In genomic region chr9:19102631-19103345, GRCh38 we compare ENCODE assay signal across 8 cellular contexts. TPM values are rescaled to one million over a fixed set of nuclear protein-coding genes. Genes with fewer than 3 reads are reported as not detected.
DNase-seq lines count a peak whose midpoint lies in the region; ATAC-seq and TF ChIP-seq lines count a peak whose summit lies in the region.

Gene HAUS6 (minus strand): TSS chr9:19102904. CDS start chr9:19102651, 253 bp downstream.

- H3K36me3 ChIP-seq in PC-9 (ENCODE audit: low read depth), result no peaks in the 10 kb centered on the region
- H3K36me3 ChIP-seq in mucosa of descending colon (ENCODE audit: low read depth), result no peaks in the 10 kb centered on the region

- H3K4me2 ChIP-seq in PC-9, result peak within 1 kb of the TSS; percentile 73

- H3K9me3 ChIP-seq in PC-9 (ENCODE audit: insufficient read depth, low read depth) (no peaks in the 10 kb centered on the region), mucosa of descending colon (no peaks in the 10 kb centered on the region)

- H3K79me2 ChIP-seq in PC-9 (ENCODE audit: low read depth), result peaks cover 36% of the 10 kb centered on the region

- DNase-seq in DMS53 treated with DMSO at 0.1 percent for 48 hours (lab: John Stamatoyannopoulos, UW; ENCODE audit: unreplicated experiment), result peak; percentile 88
- DNase-seq in Jurkat, Clone E6-1 (ENCODE audit: low read depth, low spot score), result peak; percentile 97
- DNase-seq in PC-9, result peak; percentile 81 to 86
- DNase-seq in activated T-cell treated with anti-CD3 and anti-CD28 coated beads, Interleukin-2, amount 50 U/mL, for 1 hour, result peak; percentile 92
- DNase-seq in epithelial cell of prostate (ENCODE audit: low read depth, low spot score), result peak; percentile 83
- peak; percentile 96 to 98 (median 97) for DNase-seq in mucosa of descending colon
- peak; percentile 89 for DNase-seq in stimulated activated CD8-positive, alpha-beta memory T cell treated with anti-CD3 and anti-CD28 coated beads, Interleukin-4, amount 100 ng/mL, for 24 hours (ENCODE audit: low read depth)

- CTCF ChIA-PET in PC-9 (lab: Charles Lee), result no interaction called here

- peaks cover 10% of the 10 kb centered on the region for H3K4me1 ChIP-seq in PC-9 (replicated peaks; ENCODE audit: insufficient read depth)
- peaks cover 8% of the 10 kb centered on the region for H3K4me1 ChIP-seq in mucosa of descending colon (ENCODE audit: low read depth)

- peak within 1 kb of the TSS; percentile 75 for H3K4me3 ChIP-seq in Jurkat, Clone E6-1 (ENCODE audit: low read length)
- H3K4me3 ChIP-seq in PC-9 (peak within 1 kb of the TSS; percentile 64), mucosa of descending colon (peak within 1 kb of the TSS; percentile 75)

- TF ChIP-seq CTCF in PC-9 (conservative IDR thresholded peaks at IDR 0.05) (peak; percentile 45; the same call in 1 of the 2 replicates), mucosa of descending colon (IDR thresholded peaks at IDR 0.05) (peak; percentile 47)

- H3K27ac ChIP-seq in PC-9 (peak within 1 kb of the TSS; percentile 77), epithelial cell of prostate (peak within 1 kb of the TSS; percentile 73)

- no peaks in the 10 kb centered on the region for H4K20me1 ChIP-seq in PC-9 (ENCODE audit: insufficient read depth)

- no peaks in the 10 kb centered on the region for H3K9me2 ChIP-seq in PC-9 (ENCODE audit: insufficient read depth)

- intact Hi-C loops in PC-9 (cut with micrococcal nuclease; ENCODE audit: unreplicated experiment), result loop anchor here (1.0 to 2.0 kb wide), 3 partner anchors 53 to 72 kb away; partner anchors contain the start of gene RRAGA
- intact Hi-C loops in mucosa of descending colon (cut with DNase I, micrococcal nuclease), result loop anchor here in 1 of 2 donors (5.0 kb wide), 1 partner anchor 355 kb away; no protein-coding TSS in a partner anchor

- no peaks in the 10 kb centered on the region for H3K27me3 ChIP-seq in PC-9 (ENCODE audit: insufficient read depth, low read depth)

- POLR2A ChIA-PET in PC-9 (lab: Charles Lee; ENCODE audit: unreplicated experiment), result no interaction called here

- BruUV-seq in PC-9 (replicated peaks; lab: Mats Ljungman, UMichigan), result no TSS peak

- H2AFZ ChIP-seq in PC-9, result peak within 1 kb of the TSS; percentile 83

- peak; percentile 99 for ATAC-seq in GM21619 (IDR thresholded peaks at IDR 0.05; ENCODE audit: unreplicated experiment)
- ATAC-seq in mucosa of descending colon, result peak; percentile 100

- H3F3A ChIP-seq in PC-9 (ENCODE audit: insufficient read depth, low read depth), result 0 out of 2 replicates have a peak, but pooled peaks cover under 1% of the 10 kb centered on the region

RNA-seq across cellular contexts. Expression of gene HAUS6, which starts in this region (rescaled TPM):
- polyA plus RNA-seq in Jurkat, Clone E6-1 (2012; ENCODE audit: insufficient read depth, insufficient read length), result 26.5 TPM
- total RNA-seq in PC-9 (2021) (13.3 and 19.1 TPM in 2 replicates), mucosa of descending colon (1 to 10 TPM; 4.8 to 9.6 (median 8.8) TPM)

Comparison
In these comparisons a context has a peak if more than half of its experiments do, and no peak if none do; other contexts are left out.
1. Peak in every context shown above with its lines: DNase-seq, ATAC-seq, H3K4me3 ChIP-seq and H3K27ac ChIP-seq.